Comparison of ENCODE assay signal across 1 cellular context in the genomic region with DNA sequence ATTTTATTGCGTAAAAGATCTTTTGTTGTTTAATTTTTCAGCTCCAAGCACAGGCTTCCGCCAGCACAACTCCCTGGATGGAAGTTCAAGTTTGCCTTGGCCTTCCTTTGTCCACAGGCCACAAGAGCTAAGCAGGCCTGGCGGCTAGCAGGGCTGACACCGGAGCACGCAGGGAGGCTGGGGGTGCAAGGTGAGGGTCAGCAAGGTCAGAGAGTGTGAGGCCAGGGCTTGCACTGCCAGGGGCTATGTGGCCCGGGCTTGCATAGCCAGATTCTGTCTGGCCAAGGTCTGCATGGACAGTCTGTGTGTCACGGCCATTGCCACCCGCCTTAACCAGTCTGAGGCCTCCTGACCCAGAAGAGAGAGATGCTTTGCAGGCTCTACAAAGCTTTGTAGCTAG.
TF ChIP-seq lines count a peak whose summit lies in the region.

No MANE protein-coding gene starts in this region.

TF ChIP-seq in HepG2, 621 proteins besides CTCF, POLR2A, EP300 and RAD21 (continued from another document and continues in another):
- TF ChIP-seq ELF3 (CRISPR knock-in tag; IDR thresholded peaks at IDR 0.05) (0 out of 2 replicates have a peak, but pooled peaks have one; percentile 21), ARID2 (CRISPR knock-in tag; IDR thresholded peaks at IDR 0.05; ENCODE audit: borderline replicate concordance) (no peak), SOX13 (IDR thresholded peaks at IDR 0.05) (no peak), SOX13 (CRISPR knock-in tag; conservative IDR thresholded peaks at IDR 0.05 in 1 of 2, IDR thresholded peaks at IDR 0.05 in 1 of 2) (peak in 1 of 2 experiments; percentile 51; a peak in 1 of 4 replicates), CBX5 (CRISPR knock-in tag; IDR thresholded peaks at IDR 0.05; ENCODE audit: borderline replicate concordance) (no peak), ETV5 (CRISPR knock-in tag; IDR thresholded peaks at IDR 0.05; ENCODE audit: borderline replicate concordance) (peak; percentile 26; the same call in 1 of the 2 replicates), PCBP1 (IDR thresholded peaks at IDR 0.05; ENCODE audit: borderline replicate concordance, low read depth, low read length) (no peak), DNMT1 (CRISPR knock-in tag; IDR thresholded peaks at IDR 0.05) (no peak), NR2F6 (IDR thresholded peaks at IDR 0.05) (peak; percentile 40; the same call in 1 of the 2 replicates), NR2F6 (CRISPR knock-in tag; IDR thresholded peaks at IDR 0.05) (peak; percentile 68; the same call in 1 of the 2 replicates), TSC22D2 (CRISPR knock-in tag; IDR thresholded peaks at IDR 0.05; ENCODE audit: borderline replicate concordance) (no peak), CEBPG (CRISPR knock-in tag; IDR thresholded peaks at IDR 0.05) (peak; percentile 39), PRPF4 (IDR thresholded peaks at IDR 0.05; ENCODE audit: low read depth, low read length, poor library complexity, severe bottlenecking) (no peak), HMG20B (CRISPR knock-in tag; conservative IDR thresholded peaks at IDR 0.05) (no peak), PHF21A (CRISPR knock-in tag; IDR thresholded peaks at IDR 0.05) (0 out of 2 replicates have a peak, but pooled peaks have one; percentile 16), NCOA1 (CRISPR knock-in tag; IDR thresholded peaks at IDR 0.05) (no peak), RXRB (CRISPR knock-in tag; IDR thresholded peaks at IDR 0.05; ENCODE audit: borderline replicate concordance) (peak; percentile 55; the same call in 1 of the 2 replicates), ZNF337 (CRISPR knock-in tag; IDR thresholded peaks at IDR 0.05; ENCODE audit: borderline replicate concordance, low read depth) (no peak), FOXA3 (CRISPR knock-in tag; IDR thresholded peaks at IDR 0.05) (0 out of 2 replicates have a peak, but pooled peaks have one; percentile 12), RARA (CRISPR knock-in tag; IDR thresholded peaks at IDR 0.05) (peak; percentile 84), TBX2 (CRISPR knock-in tag; IDR thresholded peaks at IDR 0.05; ENCODE audit: borderline replicate concordance) (peak; percentile 24; the same call in 1 of the 2 replicates), HNF4A (CRISPR knock-in tag; IDR thresholded peaks at IDR 0.05) (no peak), SKI (IDR thresholded peaks at IDR 0.05; ENCODE audit: partially characterized antibody) (peak; percentile 95), GABPB1 (CRISPR knock-in tag; IDR thresholded peaks at IDR 0.05) (0 out of 2 replicates have a peak, but pooled peaks have one; percentile 14), GFI1 (CRISPR knock-in tag; IDR thresholded peaks at IDR 0.05; ENCODE audit: borderline replicate concordance) (no peak)
- TF ChIP-seq, protein P1, sequence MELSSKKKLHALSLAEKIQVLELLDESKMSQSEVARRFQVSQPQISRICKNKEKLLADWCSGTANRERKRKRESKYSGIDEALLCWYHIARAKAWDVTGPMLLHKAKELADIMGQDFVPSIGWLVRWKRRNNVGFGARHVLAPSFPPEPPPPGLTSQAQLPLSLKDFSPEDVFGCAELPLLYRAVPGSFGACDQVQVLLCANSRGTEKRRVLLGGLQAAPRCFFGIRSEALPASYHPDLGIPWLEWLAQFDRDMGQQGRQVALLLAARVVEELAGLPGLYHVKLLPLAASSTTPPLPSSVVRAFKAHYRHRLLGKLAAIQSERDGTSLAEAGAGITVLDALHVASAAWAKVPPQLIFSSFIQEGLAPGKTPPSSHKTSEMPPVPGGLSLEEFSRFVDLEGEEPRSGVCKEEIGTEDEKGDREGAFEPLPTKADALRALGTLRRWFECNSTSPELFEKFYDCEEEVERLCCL (CRISPR knock-in tag; IDR thresholded peaks at IDR 0.05; ENCODE audit: borderline replicate concordance) = no peak
- TF ChIP-seq, protein P2, sequence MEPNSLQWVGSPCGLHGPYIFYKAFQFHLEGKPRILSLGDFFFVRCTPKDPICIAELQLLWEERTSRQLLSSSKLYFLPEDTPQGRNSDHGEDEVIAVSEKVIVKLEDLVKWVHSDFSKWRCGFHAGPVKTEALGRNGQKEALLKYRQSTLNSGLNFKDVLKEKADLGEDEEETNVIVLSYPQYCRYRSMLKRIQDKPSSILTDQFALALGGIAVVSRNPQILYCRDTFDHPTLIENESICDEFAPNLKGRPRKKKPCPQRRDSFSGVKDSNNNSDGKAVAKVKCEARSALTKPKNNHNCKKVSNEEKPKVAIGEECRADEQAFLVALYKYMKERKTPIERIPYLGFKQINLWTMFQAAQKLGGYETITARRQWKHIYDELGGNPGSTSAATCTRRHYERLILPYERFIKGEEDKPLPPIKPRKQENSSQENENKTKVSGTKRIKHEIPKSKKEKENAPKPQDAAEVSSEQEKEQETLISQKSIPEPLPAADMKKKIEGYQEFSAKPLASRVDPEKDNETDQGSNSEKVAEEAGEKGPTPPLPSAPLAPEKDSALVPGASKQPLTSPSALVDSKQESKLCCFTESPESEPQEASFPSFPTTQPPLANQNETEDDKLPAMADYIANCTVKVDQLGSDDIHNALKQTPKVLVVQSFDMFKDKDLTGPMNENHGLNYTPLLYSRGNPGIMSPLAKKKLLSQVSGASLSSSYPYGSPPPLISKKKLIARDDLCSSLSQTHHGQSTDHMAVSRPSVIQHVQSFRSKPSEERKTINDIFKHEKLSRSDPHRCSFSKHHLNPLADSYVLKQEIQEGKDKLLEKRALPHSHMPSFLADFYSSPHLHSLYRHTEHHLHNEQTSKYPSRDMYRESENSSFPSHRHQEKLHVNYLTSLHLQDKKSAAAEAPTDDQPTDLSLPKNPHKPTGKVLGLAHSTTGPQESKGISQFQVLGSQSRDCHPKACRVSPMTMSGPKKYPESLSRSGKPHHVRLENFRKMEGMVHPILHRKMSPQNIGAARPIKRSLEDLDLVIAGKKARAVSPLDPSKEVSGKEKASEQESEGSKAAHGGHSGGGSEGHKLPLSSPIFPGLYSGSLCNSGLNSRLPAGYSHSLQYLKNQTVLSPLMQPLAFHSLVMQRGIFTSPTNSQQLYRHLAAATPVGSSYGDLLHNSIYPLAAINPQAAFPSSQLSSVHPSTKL (CRISPR knock-in tag; IDR thresholded peaks at IDR 0.05) = peak; percentile 66
- TF ChIP-seq, protein P3, sequence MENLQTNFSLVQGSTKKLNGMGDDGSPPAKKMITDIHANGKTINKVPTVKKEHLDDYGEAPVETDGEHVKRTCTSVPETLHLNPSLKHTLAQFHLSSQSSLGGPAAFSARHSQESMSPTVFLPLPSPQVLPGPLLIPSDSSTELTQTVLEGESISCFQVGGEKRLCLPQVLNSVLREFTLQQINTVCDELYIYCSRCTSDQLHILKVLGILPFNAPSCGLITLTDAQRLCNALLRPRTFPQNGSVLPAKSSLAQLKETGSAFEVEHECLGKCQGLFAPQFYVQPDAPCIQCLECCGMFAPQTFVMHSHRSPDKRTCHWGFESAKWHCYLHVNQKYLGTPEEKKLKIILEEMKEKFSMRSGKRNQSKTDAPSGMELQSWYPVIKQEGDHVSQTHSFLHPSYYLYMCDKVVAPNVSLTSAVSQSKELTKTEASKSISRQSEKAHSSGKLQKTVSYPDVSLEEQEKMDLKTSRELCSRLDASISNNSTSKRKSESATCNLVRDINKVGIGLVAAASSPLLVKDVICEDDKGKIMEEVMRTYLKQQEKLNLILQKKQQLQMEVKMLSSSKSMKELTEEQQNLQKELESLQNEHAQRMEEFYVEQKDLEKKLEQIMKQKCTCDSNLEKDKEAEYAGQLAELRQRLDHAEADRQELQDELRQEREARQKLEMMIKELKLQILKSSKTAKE (CRISPR knock-in tag; IDR thresholded peaks at IDR 0.05; ENCODE audit: borderline replicate concordance) = peak; percentile 87
- TF ChIP-seq, protein P4, sequence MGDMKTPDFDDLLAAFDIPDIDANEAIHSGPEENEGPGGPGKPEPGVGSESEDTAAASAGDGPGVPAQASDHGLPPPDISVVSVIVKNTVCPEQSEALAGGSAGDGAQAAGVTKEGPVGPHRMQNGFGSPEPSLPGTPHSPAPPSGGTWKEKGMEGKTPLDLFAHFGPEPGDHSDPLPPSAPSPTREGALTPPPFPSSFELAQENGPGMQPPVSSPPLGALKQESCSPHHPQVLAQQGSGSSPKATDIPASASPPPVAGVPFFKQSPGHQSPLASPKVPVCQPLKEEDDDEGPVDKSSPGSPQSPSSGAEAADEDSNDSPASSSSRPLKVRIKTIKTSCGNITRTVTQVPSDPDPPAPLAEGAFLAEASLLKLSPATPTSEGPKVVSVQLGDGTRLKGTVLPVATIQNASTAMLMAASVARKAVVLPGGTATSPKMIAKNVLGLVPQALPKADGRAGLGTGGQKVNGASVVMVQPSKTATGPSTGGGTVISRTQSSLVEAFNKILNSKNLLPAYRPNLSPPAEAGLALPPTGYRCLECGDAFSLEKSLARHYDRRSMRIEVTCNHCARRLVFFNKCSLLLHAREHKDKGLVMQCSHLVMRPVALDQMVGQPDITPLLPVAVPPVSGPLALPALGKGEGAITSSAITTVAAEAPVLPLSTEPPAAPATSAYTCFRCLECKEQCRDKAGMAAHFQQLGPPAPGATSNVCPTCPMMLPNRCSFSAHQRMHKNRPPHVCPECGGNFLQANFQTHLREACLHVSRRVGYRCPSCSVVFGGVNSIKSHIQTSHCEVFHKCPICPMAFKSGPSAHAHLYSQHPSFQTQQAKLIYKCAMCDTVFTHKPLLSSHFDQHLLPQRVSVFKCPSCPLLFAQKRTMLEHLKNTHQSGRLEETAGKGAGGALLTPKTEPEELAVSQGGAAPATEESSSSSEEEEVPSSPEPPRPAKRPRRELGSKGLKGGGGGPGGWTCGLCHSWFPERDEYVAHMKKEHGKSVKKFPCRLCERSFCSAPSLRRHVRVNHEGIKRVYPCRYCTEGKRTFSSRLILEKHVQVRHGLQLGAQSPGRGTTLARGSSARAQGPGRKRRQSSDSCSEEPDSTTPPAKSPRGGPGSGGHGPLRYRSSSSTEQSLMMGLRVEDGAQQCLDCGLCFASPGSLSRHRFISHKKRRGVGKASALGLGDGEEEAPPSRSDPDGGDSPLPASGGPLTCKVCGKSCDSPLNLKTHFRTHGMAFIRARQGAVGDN (CRISPR knock-in tag; IDR thresholded peaks at IDR 0.05) = peak; percentile 58
- TF ChIP-seq, protein P5, sequence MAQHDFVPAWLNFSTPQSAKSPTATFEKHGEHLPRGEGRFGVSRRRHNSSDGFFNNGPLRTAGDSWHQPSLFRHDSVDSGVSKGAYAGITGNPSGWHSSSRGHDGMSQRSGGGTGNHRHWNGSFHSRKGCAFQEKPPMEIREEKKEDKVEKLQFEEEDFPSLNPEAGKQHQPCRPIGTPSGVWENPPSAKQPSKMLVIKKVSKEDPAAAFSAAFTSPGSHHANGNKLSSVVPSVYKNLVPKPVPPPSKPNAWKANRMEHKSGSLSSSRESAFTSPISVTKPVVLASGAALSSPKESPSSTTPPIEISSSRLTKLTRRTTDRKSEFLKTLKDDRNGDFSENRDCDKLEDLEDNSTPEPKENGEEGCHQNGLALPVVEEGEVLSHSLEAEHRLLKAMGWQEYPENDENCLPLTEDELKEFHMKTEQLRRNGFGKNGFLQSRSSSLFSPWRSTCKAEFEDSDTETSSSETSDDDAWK (CRISPR knock-in tag; IDR thresholded peaks at IDR 0.05) = no peak
- TF ChIP-seq, protein P6, sequence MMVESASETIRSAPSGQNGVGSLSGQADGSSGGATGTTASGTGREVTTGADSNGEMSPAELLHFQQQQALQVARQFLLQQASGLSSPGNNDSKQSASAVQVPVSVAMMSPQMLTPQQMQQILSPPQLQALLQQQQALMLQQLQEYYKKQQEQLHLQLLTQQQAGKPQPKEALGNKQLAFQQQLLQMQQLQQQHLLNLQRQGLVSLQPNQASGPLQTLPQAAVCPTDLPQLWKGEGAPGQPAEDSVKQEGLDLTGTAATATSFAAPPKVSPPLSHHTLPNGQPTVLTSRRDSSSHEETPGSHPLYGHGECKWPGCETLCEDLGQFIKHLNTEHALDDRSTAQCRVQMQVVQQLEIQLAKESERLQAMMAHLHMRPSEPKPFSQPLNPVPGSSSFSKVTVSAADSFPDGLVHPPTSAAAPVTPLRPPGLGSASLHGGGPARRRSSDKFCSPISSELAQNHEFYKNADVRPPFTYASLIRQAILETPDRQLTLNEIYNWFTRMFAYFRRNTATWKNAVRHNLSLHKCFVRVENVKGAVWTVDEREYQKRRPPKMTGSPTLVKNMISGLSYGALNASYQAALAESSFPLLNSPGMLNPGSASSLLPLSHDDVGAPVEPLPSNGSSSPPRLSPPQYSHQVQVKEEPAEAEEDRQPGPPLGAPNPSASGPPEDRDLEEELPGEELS (CRISPR knock-in tag; IDR thresholded peaks at IDR 0.05) = no peak
- TF ChIP-seq, protein P7, sequence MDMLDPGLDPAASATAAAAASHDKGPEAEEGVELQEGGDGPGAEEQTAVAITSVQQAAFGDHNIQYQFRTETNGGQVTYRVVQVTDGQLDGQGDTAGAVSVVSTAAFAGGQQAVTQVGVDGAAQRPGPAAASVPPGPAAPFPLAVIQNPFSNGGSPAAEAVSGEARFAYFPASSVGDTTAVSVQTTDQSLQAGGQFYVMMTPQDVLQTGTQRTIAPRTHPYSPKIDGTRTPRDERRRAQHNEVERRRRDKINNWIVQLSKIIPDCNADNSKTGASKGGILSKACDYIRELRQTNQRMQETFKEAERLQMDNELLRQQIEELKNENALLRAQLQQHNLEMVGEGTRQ (IDR thresholded peaks at IDR 0.05; ENCODE audit: low read depth, low read length) = no peak
- TF ChIP-seq, protein P7 (CRISPR knock-in tag; IDR thresholded peaks at IDR 0.05; ENCODE audit: borderline replicate concordance) = no peak
- TF ChIP-seq, protein P8, sequence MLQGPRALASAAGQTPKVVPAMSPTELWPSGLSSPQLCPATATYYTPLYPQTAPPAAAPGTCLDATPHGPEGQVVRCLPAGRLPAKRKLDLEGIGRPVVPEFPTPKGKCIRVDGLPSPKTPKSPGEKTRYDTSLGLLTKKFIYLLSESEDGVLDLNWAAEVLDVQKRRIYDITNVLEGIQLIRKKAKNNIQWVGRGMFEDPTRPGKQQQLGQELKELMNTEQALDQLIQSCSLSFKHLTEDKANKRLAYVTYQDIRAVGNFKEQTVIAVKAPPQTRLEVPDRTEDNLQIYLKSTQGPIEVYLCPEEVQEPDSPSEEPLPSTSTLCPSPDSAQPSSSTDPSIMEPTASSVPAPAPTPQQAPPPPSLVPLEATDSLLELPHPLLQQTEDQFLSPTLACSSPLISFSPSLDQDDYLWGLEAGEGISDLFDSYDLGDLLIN (CRISPR knock-in tag; IDR thresholded peaks at IDR 0.05; ENCODE audit: borderline replicate concordance) = no peak
- TF ChIP-seq, protein P9, sequence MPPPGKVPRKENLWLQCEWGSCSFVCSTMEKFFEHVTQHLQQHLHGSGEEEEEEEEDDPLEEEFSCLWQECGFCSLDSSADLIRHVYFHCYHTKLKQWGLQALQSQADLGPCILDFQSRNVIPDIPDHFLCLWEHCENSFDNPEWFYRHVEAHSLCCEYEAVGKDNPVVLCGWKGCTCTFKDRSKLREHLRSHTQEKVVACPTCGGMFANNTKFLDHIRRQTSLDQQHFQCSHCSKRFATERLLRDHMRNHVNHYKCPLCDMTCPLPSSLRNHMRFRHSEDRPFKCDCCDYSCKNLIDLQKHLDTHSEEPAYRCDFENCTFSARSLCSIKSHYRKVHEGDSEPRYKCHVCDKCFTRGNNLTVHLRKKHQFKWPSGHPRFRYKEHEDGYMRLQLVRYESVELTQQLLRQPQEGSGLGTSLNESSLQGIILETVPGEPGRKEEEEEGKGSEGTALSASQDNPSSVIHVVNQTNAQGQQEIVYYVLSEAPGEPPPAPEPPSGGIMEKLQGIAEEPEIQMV (CRISPR knock-in tag; IDR thresholded peaks at IDR 0.05; ENCODE audit: low read depth) = no peak
- TF ChIP-seq, protein P10, sequence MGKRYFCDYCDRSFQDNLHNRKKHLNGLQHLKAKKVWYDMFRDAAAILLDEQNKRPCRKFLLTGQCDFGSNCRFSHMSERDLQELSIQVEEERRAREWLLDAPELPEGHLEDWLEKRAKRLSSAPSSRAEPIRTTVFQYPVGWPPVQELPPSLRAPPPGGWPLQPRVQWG (CRISPR knock-in tag; IDR thresholded peaks at IDR 0.05; ENCODE audit: borderline replicate concordance, low read depth) = no peak
